27 cellular contexts compared by ENCODE assay signal in the genomic region with DNA sequence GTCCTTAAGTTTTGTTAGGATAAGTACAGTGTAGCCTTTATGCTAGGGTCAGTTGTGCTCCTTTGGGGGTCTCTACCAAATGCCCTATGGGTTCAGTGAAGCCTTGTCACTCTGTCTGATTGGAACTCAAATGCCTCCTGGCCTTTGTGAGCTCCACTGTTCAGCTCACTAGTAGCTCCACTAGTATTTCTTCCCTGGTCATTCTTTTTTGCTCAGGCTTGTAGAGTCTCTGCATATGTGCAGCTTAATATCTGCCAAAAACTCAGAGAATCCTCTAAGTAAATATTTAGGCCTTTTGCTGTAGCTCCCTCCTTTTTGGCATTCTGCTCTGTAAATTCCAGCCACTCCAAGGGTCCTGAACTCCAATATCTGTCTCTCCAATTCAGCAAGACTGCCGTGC.
DNase-seq lines count a peak whose midpoint lies in the region; ATAC-seq, FAIRE-seq and TF ChIP-seq lines count a peak whose summit lies in the region.
"Had no signal": no experiment of that assay in that cellular context is flagged by ENCODE, and none has a peak within 500 bp of the region (broad histone marks: within the 10 kb centered on the region; RNA-seq: fewer than 3 reads in every experiment).

No MANE protein-coding gene starts in this region.

- H3K9me3 ChIP-seq in fibroblast of lung (ENCODE audit: control insufficient read depth, insufficient read depth, low read depth, low read length) (no peaks in the 10 kb centered on the region), neural progenitor cell (ENCODE audit: low read depth) (no peaks in the 10 kb centered on the region), kidney (ENCODE audit: control insufficient read depth in 1 of 2, low read length in 2 of 2) (no peaks in the 10 kb centered on the region)
- H3K9me3 ChIP-seq: Caco-2, MG63, SJCRH30 had no signal

- H3K4me1 Mint-ChIP-seq in WTC11: peaks cover 10% of the 10 kb centered on the region
- H3K4me1 Mint-ChIP-seq in neural progenitor cell: no peaks in the 10 kb centered on the region
- H3K4me1 Mint-ChIP-seq: B cell had no signal

- H3K36me3 Mint-ChIP-seq in WTC11: no peaks in the 10 kb centered on the region
- H3K36me3 Mint-ChIP-seq in neural progenitor cell: no peaks in the 10 kb centered on the region
- H3K36me3 Mint-ChIP-seq: CD8-positive, alpha-beta T cell had no signal

- H3K79me2 ChIP-seq in fibroblast of lung (ENCODE audit: control insufficient read depth, insufficient read depth, low read length): no peaks in the 10 kb centered on the region
- no peaks in the 10 kb centered on the region for H3K79me2 ChIP-seq in neural progenitor cell (ENCODE audit: low read depth)

- POLR2A ChIA-PET in WTC11 (lab: Charles Lee): no interaction called here

- H3K4me1 ChIP-seq in fibroblast of lung (ENCODE audit: control insufficient read depth, extremely low read depth, insufficient read depth, low read length) (no peaks in the 10 kb centered on the region), neural progenitor cell (peaks cover 4% of the 10 kb centered on the region), kidney (ENCODE audit: control insufficient read depth in 1 of 2, insufficient read depth in 1 of 2, low read depth in 1 of 2, low read length in 2 of 2) (no peaks in the 10 kb centered on the region)

- H3K36me3 ChIP-seq in fibroblast of lung (ENCODE audit: control insufficient read depth, insufficient read depth, low read length): no peaks in the 10 kb centered on the region
- H3K36me3 ChIP-seq in neural progenitor cell: no peaks in the 10 kb centered on the region
- no peaks in the 10 kb centered on the region for H3K36me3 ChIP-seq in kidney (ENCODE audit: control insufficient read depth in 1 of 2, insufficient read depth in 2 of 2, low read length in 2 of 2)
- H3K36me3 ChIP-seq: MG63, SJCRH30 had no signal

- H3K27me3 ChIP-seq in fibroblast of lung (ENCODE audit: control insufficient read depth, insufficient read depth, low read length) (no peaks in the 10 kb centered on the region), neural progenitor cell (no peaks in the 10 kb centered on the region)
- H3K27me3 ChIP-seq: MG63, SJCRH30 had no signal

- no peaks in the 10 kb centered on the region for H3F3A ChIP-seq in neural progenitor cell (ENCODE audit: low read depth)

- H3K27ac Mint-ChIP-seq in WTC11 (no peak overlapping the region), neural progenitor cell (no peak overlapping the region)
- H3K27ac Mint-ChIP-seq: B cell; CD8-positive, alpha-beta T cell had no signal

- peak overlapping the region; percentile 32 for H3K4me2 ChIP-seq in fibroblast of lung (ENCODE audit: extremely low read depth, insufficient read depth, low read length)
- no peak overlapping the region for H3K4me2 ChIP-seq in neural progenitor cell

- 0 out of 2 replicates have a peak, but pooled peaks have one; percentile 26 for ATAC-seq in WTC11
- ATAC-seq in HG03469 (IDR thresholded peaks at IDR 0.05; ENCODE audit: unreplicated experiment): no peak
- ATAC-seq: CD8-positive, alpha-beta T cell; PC-3; SK-N-SH treated with all-trans-retinoic acid at 6 μM for 48 hours had no signal

- H3K27ac ChIP-seq in fibroblast of lung (ENCODE audit: insufficient read depth, low read length) (no peak overlapping the region), neural progenitor cell (no peak overlapping the region), kidney (ENCODE audit: low read depth in 2 of 2, low read length in 2 of 2) (no peak overlapping the region)
- H3K27ac ChIP-seq: C4-2B, SJCRH30 had no signal

- TF ChIP-seq CTCF in WTC11 (IDR thresholded peaks at IDR 0.05) (no peak), fibroblast of lung (conservative IDR thresholded peaks at IDR 0.05 in 1 of 2, IDR thresholded peaks at IDR 0.05 in 1 of 2; ENCODE audit: low read depth in 1 of 2, low read length in 2 of 2) (no peak), neural progenitor cell (IDR thresholded peaks at IDR 0.05) (no peak), kidney (IDR thresholded peaks at IDR 0.05; ENCODE audit: borderline replicate concordance, extremely low read depth, insufficient read depth) (no peak), D721Med (IDR thresholded peaks at IDR 0.05; ENCODE audit: insufficient read depth, missing control alignments) (no peak)

- H3K4me3 Mint-ChIP-seq in WTC11: no peak overlapping the region
- H3K4me3 Mint-ChIP-seq in neural progenitor cell: no peak overlapping the region
- H3K4me3 Mint-ChIP-seq: B cell; CD8-positive, alpha-beta T cell had no signal

- intact Hi-C loops in kidney (cut with DNase I): no loop called here

- H3K4me3 ChIP-seq in fibroblast of lung (replicated peaks in 1 of 4; ENCODE audit: control extremely low read depth in 1 of 4, insufficient read depth in 1 of 4, low read depth in 3 of 4, low read length in 4 of 4): no peak overlapping the region
- H3K4me3 ChIP-seq in neural progenitor cell: no peak overlapping the region
- H3K4me3 ChIP-seq in kidney (ENCODE audit: low read length in 2 of 2): no peak overlapping the region
- H3K4me3 ChIP-seq: MG63, SJCRH30 had no signal

- CTCF ChIA-PET in WTC11 (lab: Charles Lee): interaction anchor here (1.9 kb wide), 1 partner anchor 47 kb away, joined by 4 read pairs; no protein-coding TSS in a partner anchor

- H3K9me3 Mint-ChIP-seq in WTC11 (no peaks in the 10 kb centered on the region), neural progenitor cell (no peaks in the 10 kb centered on the region)
- H3K9me3 Mint-ChIP-seq: CD8-positive, alpha-beta T cell had no signal

- no peaks in the 10 kb centered on the region for H3K27me3 Mint-ChIP-seq in WTC11 (ENCODE audit: low read depth)
- peaks cover under 1% of the 10 kb centered on the region for H3K27me3 Mint-ChIP-seq in neural progenitor cell (ENCODE audit: insufficient read depth, low read depth)

- H2AFZ ChIP-seq in fibroblast of lung (ENCODE audit: low read length) (no peak overlapping the region), neural progenitor cell (replicated peaks) (peak overlapping the region; percentile 95)

- no peak for FAIRE-seq in kidney (lab: Jason Lieb, UNC)
- no peak for FAIRE-seq in D721Med (lab: Jason Lieb, UNC)
- FAIRE-seq: GM12892, H54, HTR-8/SVneo had no signal

- H3K9ac ChIP-seq in fibroblast of lung (ENCODE audit: insufficient read depth, low read length) (no peak overlapping the region), neural progenitor cell (no peak overlapping the region), kidney (ENCODE audit: low read length in 2 of 2) (no peak overlapping the region)

- no peaks in the 10 kb centered on the region for H4K20me1 ChIP-seq in fibroblast of lung (ENCODE audit: control insufficient read depth, extremely low read depth, insufficient read depth, low read length)
- no peaks in the 10 kb centered on the region for H4K20me1 ChIP-seq in neural progenitor cell (ENCODE audit: low read depth)

- DNase-seq in WTC11 (ENCODE audit: low spot score) (no peak), fibroblast of lung (ENCODE audit: low read depth in 2 of 2) (no peak), neural progenitor cell (ENCODE audit: low spot score) (no peak), kidney (no peak), D721Med (ENCODE audit: insufficient read length, low spot score) (no peak), GDM1 (lab: John Stamatoyannopoulos, UW) (no peak)
- DNase-seq: Caco-2; CD8-positive, alpha-beta T cell; DMS 273 treated with DMSO at 0.1 percent for 48 hours; DMS79; EL; KG1; MG63; NCI-H1105 treated with DMSO at 0.1 percent for 48 hours; NCI-H2029; NCI-H526; NCI-H82; NK-92 treated with Interleukin-12 subunit alpha and Interleukin-12 subunit beta, amount 100 ng/mL, for 24 hours; PC-3; SJCRH30 had no signal

TF ChIP-seq in WTC11, 78 proteins besides CTCF, POLR2A, EP300 and RAD21 (continues in another document):
- TF ChIP-seq HMGA2 (CRISPR knock-in tag; IDR thresholded peaks at IDR 0.05) (no peak), NFYB (CRISPR knock-in tag; conservative IDR thresholded peaks at IDR 0.05; ENCODE audit: low read depth) (no peak), ZBTB21 (CRISPR knock-in tag; IDR thresholded peaks at IDR 0.05; ENCODE audit: borderline replicate concordance) (no peak), IRF2 (CRISPR knock-in tag; IDR thresholded peaks at IDR 0.05; ENCODE audit: borderline replicate concordance, low read depth) (no peak)
- TF ChIP-seq, protein P1, sequence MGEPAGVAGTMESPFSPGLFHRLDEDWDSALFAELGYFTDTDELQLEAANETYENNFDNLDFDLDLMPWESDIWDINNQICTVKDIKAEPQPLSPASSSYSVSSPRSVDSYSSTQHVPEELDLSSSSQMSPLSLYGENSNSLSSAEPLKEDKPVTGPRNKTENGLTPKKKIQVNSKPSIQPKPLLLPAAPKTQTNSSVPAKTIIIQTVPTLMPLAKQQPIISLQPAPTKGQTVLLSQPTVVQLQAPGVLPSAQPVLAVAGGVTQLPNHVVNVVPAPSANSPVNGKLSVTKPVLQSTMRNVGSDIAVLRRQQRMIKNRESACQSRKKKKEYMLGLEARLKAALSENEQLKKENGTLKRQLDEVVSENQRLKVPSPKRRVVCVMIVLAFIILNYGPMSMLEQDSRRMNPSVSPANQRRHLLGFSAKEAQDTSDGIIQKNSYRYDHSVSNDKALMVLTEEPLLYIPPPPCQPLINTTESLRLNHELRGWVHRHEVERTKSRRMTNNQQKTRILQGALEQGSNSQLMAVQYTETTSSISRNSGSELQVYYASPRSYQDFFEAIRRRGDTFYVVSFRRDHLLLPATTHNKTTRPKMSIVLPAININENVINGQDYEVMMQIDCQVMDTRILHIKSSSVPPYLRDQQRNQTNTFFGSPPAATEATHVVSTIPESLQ (CRISPR knock-in tag; IDR thresholded peaks at IDR 0.05): no peak
- TF ChIP-seq, protein P2, sequence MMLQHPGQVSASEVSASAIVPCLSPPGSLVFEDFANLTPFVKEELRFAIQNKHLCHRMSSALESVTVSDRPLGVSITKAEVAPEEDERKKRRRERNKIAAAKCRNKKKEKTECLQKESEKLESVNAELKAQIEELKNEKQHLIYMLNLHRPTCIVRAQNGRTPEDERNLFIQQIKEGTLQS (CRISPR knock-in tag; conservative IDR thresholded peaks at IDR 0.05): no peak
- TF ChIP-seq, protein P3, sequence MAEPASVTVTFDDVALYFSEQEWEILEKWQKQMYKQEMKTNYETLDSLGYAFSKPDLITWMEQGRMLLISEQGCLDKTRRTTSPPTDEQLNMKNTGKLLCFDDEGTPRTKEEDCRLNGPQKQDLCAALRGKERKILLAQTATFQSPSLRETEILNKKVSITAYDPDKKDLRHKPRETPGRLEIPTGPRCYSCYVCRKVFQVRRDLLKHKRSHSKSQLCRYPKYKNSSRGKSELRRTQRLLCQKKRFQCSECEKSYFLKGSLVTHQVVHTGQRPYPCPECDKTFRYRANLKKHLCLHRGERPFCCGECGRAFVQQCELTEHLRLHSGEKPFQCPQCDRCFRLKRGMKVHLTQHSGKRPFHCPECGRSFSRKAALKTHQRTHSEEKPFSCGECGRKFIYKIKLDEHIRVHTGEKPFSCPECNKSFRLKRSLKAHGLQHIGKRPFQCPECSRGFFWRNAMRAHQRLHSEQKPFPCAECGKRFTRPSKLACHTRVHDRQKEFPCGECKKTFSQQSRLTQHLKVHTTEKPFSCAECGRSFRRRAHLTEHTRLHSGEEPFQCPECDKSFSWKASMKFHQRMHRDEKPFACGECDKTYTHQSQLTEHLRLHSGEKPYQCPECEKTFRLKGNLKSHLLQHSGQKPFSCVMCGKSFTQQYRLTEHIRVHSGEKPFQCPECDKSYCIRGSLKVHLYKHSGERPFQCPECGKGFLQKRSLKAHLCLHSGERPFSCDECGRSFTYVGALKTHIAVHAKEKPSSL (CRISPR knock-in tag; conservative IDR thresholded peaks at IDR 0.05): no peak
